Comparison of ENCODE assay signal across 14 cellular contexts in genomic region chr9:18235181-18235908, GRCh38.
DNase-seq lines count a peak whose midpoint lies in the region; ATAC-seq, FAIRE-seq and TF ChIP-seq lines count a peak whose summit lies in the region.
"Had no signal": no experiment of that assay in that cellular context is flagged by ENCODE, and none has a peak within 500 bp of the region (broad histone marks: within the 10 kb centered on the region; RNA-seq: fewer than 3 reads in every experiment).

No MANE protein-coding gene starts in this region.

- peak; percentile 66 for ATAC-seq in activated CD4-positive, alpha-beta T cell treated with anti-CD3 and anti-CD28 coated beads for 36 hours
- no peak for ATAC-seq in GM21529 (IDR thresholded peaks at IDR 0.05; ENCODE audit: unreplicated experiment)
- ATAC-seq: HCT116 had no signal

- no peak overlapping the region for H2AFZ ChIP-seq in Karpas-422 (ENCODE audit: low read length)

- no peak overlapping the region for H3K27ac ChIP-seq in Karpas-422 (ENCODE audit: low read length)
- H3K27ac ChIP-seq: 22Rv1, BLaER1 had no signal

- no peaks in the 10 kb centered on the region for H3K9me3 ChIP-seq in Karpas-422 (ENCODE audit: low read length)
- H3K9me3 ChIP-seq: BLaER1, Caco-2 had no signal

- no peak for FAIRE-seq in bronchial epithelial cell (lab: Jason Lieb, UNC)

- no peak overlapping the region for H3K4me3 Mint-ChIP-seq in activated CD4-positive, alpha-beta T cell treated with anti-CD3 and anti-CD28 coated beads for 36 hours
- H3K4me3 Mint-ChIP-seq in stimulated activated naive CD8-positive, alpha-beta T cell treated with anti-CD3 and anti-CD28 coated beads, Interleukin-15, Interleukin-2, amounts not matched to agents 100 ng/mL and 50 ng/mL, for 24 hours, result no peak overlapping the region
- H3K4me3 Mint-ChIP-seq: CD8-positive, alpha-beta memory T cell had no signal

- H3K36me3 Mint-ChIP-seq in activated CD4-positive, alpha-beta T cell treated with anti-CD3 and anti-CD28 coated beads for 36 hours (ENCODE audit: low read depth), result no peaks in the 10 kb centered on the region
- no peaks in the 10 kb centered on the region for H3K36me3 Mint-ChIP-seq in stimulated activated naive CD8-positive, alpha-beta T cell treated with anti-CD3 and anti-CD28 coated beads, Interleukin-15, Interleukin-2, amounts not matched to agents 100 ng/mL and 50 ng/mL, for 24 hours (ENCODE audit: low read depth)
- H3K36me3 Mint-ChIP-seq: CD8-positive, alpha-beta memory T cell had no signal

- peaks cover 6% of the 10 kb centered on the region for H3K4me1 Mint-ChIP-seq in activated CD4-positive, alpha-beta T cell treated with anti-CD3 and anti-CD28 coated beads for 36 hours
- peaks cover 7% of the 10 kb centered on the region for H3K4me1 Mint-ChIP-seq in stimulated activated naive CD8-positive, alpha-beta T cell treated with anti-CD3 and anti-CD28 coated beads, Interleukin-15, Interleukin-2, amounts not matched to agents 100 ng/mL and 50 ng/mL, for 24 hours (ENCODE audit: low read depth)
- H3K4me1 Mint-ChIP-seq: CD8-positive, alpha-beta memory T cell had no signal

- POLR2A ChIA-PET in activated CD4-positive, alpha-beta T cell treated with anti-CD3 and anti-CD28 coated beads for 36 hours (lab: Charles Lee), result no interaction called here

- no peak overlapping the region for H3K27ac Mint-ChIP-seq in activated CD4-positive, alpha-beta T cell treated with anti-CD3 and anti-CD28 coated beads for 36 hours
- H3K27ac Mint-ChIP-seq in stimulated activated naive CD8-positive, alpha-beta T cell treated with anti-CD3 and anti-CD28 coated beads, Interleukin-15, Interleukin-2, amounts not matched to agents 100 ng/mL and 50 ng/mL, for 24 hours, result peak overlapping the region; percentile 80
- H3K27ac Mint-ChIP-seq: CD8-positive, alpha-beta memory T cell had no signal

- H3K9ac ChIP-seq in Karpas-422 (ENCODE audit: low read length), result no peak overlapping the region
- H3K9ac ChIP-seq: BLaER1 had no signal

- no peaks in the 10 kb centered on the region for H3K36me3 ChIP-seq in Karpas-422 (ENCODE audit: insufficient read depth, low read length)
- no peaks in the 10 kb centered on the region for H3K36me3 ChIP-seq in bronchial epithelial cell (ENCODE audit: control insufficient read depth, insufficient read depth, low read length)
- H3K36me3 ChIP-seq: BLaER1 had no signal

- intact Hi-C loops in activated CD4-positive, alpha-beta T cell treated with anti-CD3 and anti-CD28 coated beads for 36 hours (cut with DNase I, micrococcal nuclease), result no loop called here

- no peak for DNase-seq in activated CD4-positive, alpha-beta T cell treated with anti-CD3 and anti-CD28 coated beads for 36 hours
- DNase-seq in activated CD4-positive, alpha-beta T cell treated with anti-CD3 and anti-CD28 coated beads, Interleukin-2, amount 50 U/mL, for 48 hours, result no peak
- DNase-seq in Karpas-422, result peak; percentile 16
- DNase-seq in bronchial epithelial cell (ENCODE audit: low read depth), result peak; percentile 64
- DNase-seq in DMS53 treated with DMSO at 0.1 percent for 48 hours (lab: John Stamatoyannopoulos, UW; ENCODE audit: unreplicated experiment), result no peak
- DNase-seq in stimulated activated CD4-positive, alpha-beta T cell treated with anti-CD3 and anti-CD28 coated beads, Interleukin-1b, Interleukin-23, amount 100 ng/mL, for 48 hours, result no peak
- DNase-seq: AML-193; Caco-2; CD8-positive, alpha-beta memory T cell had no signal

- no peaks in the 10 kb centered on the region for H3K9me2 ChIP-seq in Karpas-422 (replicated peaks; ENCODE audit: insufficient read depth, low read length)

- no peaks in the 10 kb centered on the region for H3K9me3 Mint-ChIP-seq in activated CD4-positive, alpha-beta T cell treated with anti-CD3 and anti-CD28 coated beads for 36 hours (ENCODE audit: low read depth)
- H3K9me3 Mint-ChIP-seq in stimulated activated naive CD8-positive, alpha-beta T cell treated with anti-CD3 and anti-CD28 coated beads, Interleukin-15, Interleukin-2, amounts not matched to agents 100 ng/mL and 50 ng/mL, for 24 hours, result no peaks in the 10 kb centered on the region
- H3K9me3 Mint-ChIP-seq: CD8-positive, alpha-beta memory T cell had no signal

- H3K79me2 ChIP-seq in Karpas-422 (ENCODE audit: low read length), result no peaks in the 10 kb centered on the region

- H3K4me1 ChIP-seq in Karpas-422 (ENCODE audit: low read length), result no peaks in the 10 kb centered on the region
- H3K4me1 ChIP-seq: Caco-2 had no signal

- peaks cover 8% of the 10 kb centered on the region for H3K27me3 Mint-ChIP-seq in activated CD4-positive, alpha-beta T cell treated with anti-CD3 and anti-CD28 coated beads for 36 hours
- peaks cover 31% of the 10 kb centered on the region for H3K27me3 Mint-ChIP-seq in stimulated activated naive CD8-positive, alpha-beta T cell treated with anti-CD3 and anti-CD28 coated beads, Interleukin-15, Interleukin-2, amounts not matched to agents 100 ng/mL and 50 ng/mL, for 24 hours

- no peak for TF ChIP-seq CTCF in bronchial epithelial cell (IDR thresholded peaks at IDR 0.05; ENCODE audit: insufficient read depth, low read length, severe bottlenecking)

- CTCF ChIA-PET in activated CD4-positive, alpha-beta T cell treated with anti-CD3 and anti-CD28 coated beads for 36 hours (lab: Charles Lee), result interaction anchor here (4.1 kb wide), 1 partner anchor 19 kb away, joined by 16 read pairs; no protein-coding TSS in a partner anchor

- H3K4me3 ChIP-seq in Karpas-422 (ENCODE audit: low read length) (no peak overlapping the region), bronchial epithelial cell (ENCODE audit: low read depth, low read length) (no peak overlapping the region)
- H3K4me3 ChIP-seq: BLaER1 had no signal

- H4K20me1 ChIP-seq in Karpas-422 (ENCODE audit: insufficient read depth, low read depth, low read length), result no peaks in the 10 kb centered on the region
- H4K20me1 ChIP-seq: BLaER1 had no signal

- no peak overlapping the region for H3K4me2 ChIP-seq in Karpas-422 (ENCODE audit: low read depth, low read length, poor library complexity, severe bottlenecking)
- H3K4me2 ChIP-seq: BLaER1 had no signal

- H3K27me3 ChIP-seq in Karpas-422 (ENCODE audit: low read length) (no peaks in the 10 kb centered on the region), bronchial epithelial cell (ENCODE audit: control insufficient read depth, insufficient read depth, low read length) (no peaks in the 10 kb centered on the region)
- H3K27me3 ChIP-seq: BLaER1 had no signal

Comparison
In these comparisons a context has a peak if more than half of its experiments do, and no peak if none do; other contexts are left out.
1. DNase-seq: peak in Karpas-422 (single experiment) and bronchial epithelial cell (single experiment); none in activated CD4-positive, alpha-beta T cell treated with anti-CD3 and anti-CD28 coated beads for 36 hours (single experiment), activated CD4-positive, alpha-beta T cell treated with anti-CD3 and anti-CD28 coated beads, Interleukin-2, amount 50 U/mL, for 48 hours (0 of 2), DMS53 treated with DMSO at 0.1 percent for 48 hours (single experiment) and stimulated activated CD4-positive, alpha-beta T cell treated with anti-CD3 and anti-CD28 coated beads, Interleukin-1b, Interleukin-23, amount 100 ng/mL, for 48 hours (single experiment).